ENCODE assay signal across 7 cellular contexts in the genomic region with DNA sequence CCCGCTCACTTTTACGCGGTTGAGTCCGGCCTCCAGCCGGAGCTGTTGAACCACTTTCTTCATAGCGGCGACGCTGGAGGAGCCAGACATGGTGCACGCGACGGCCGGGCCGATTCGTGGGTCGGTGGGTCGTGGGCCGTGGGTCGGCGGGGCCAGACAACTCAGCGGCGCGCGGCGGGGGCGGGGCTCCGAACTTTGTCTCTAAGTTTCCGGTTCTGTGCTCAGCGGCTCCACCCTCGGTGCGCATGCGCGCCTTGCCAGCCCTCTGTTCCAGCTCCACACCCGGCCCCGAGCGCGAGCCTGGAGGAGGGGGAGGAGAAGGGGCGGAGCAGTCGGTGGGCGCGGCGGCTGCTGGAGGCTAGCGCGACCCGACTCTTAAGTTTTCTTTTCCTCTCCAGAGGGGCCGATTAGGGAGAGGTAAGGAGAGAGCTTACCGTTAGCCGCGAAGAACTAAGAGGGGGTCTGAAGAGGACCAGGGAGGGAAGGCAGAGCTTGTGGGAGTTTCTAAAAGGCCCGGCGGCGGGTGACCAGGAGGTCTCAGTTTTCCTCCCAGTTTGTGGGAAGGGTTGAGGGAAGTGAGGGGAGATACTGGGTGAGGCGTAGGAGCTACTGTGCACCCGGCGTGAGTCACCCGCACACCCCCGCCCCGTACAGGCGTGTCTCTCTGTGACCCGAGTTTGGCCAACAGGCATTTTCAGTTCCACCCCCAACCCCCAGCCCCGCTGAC. TPM values are rescaled to one million over a fixed set of nuclear protein-coding genes. Genes with fewer than 3 reads are reported as not detected.
DNase-seq lines count a peak whose midpoint lies in the region; ATAC-seq, FAIRE-seq and TF ChIP-seq lines count a peak whose summit lies in the region.

TSS of gene GNG5 (minus strand) at position 580 of the 727 bp plus-strand sequence. CDS start at position 90, 490 bp downstream.
A gene with protein sequence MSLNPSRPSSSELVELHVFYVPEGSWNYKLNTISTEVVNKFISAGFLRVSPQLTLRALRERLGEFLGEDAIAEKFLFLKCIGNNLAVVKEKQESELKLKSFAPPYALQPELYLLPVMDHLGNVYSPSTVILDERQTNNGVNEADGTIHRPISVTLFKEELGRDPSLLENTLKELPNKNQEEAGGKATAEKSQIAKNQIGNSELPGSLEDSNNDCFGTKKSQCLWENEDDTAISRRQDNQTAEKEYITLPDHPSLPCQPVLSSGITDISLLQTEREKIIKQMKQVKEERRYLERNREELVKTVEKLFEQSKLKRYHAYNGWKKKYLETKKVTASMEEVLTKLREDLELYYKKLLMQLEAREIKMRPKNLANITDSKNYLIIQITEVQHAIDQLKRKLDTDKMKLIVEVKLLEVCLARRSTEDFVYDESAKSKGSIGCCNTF (plus strand): TSS at position 385 of the 727 bp plus-strand sequence. CDS start 9,974 bp downstream, outside the sequence.

- TF ChIP-seq POLR2A in GM18505 (IDR thresholded peaks at IDR 0.05; ENCODE audit: borderline replicate concordance, extremely low read depth, insufficient read depth, insufficient read length) = peak; percentile 86

- WGBS in hepatocyte (ENCODE audit: low lambda C conversion rate, missing lambda C conversion rate) = 3% methylated on average over 39 of the region's 60 CpGs

- no peaks in the 10 kb centered on the region for H3K9me2 ChIP-seq in hepatocyte (replicated peaks; ENCODE audit: insufficient read depth)

- FAIRE-seq in astrocyte (lab: Jason Lieb, UNC) = no peak

- H3K27me3 ChIP-seq in astrocyte (ENCODE audit: insufficient read depth, low read length) (no peaks in the 10 kb centered on the region), hepatocyte (no peaks in the 10 kb centered on the region)

- ATAC-seq in GM18505 (IDR thresholded peaks at IDR 0.05; ENCODE audit: unreplicated experiment) (peak; percentile 88), HG02970 (IDR thresholded peaks at IDR 0.05; ENCODE audit: low FRiP score, unreplicated experiment) (peak; percentile 88)

- H3K79me2 ChIP-seq in astrocyte (ENCODE audit: insufficient read depth, low read length) (peaks cover 55% of the 10 kb centered on the region), hepatocyte (peaks cover 57% of the 10 kb centered on the region)

- TF ChIP-seq CTCF in astrocyte (IDR thresholded peaks at IDR 0.05; ENCODE audit: insufficient read depth, low read depth, low read length) (no peak), hepatocyte (IDR thresholded peaks at IDR 0.05; ENCODE audit: poor library complexity) (no peak)

- peak within 1 kb of the TSS; percentile 95 for H3K9ac ChIP-seq in astrocyte (ENCODE audit: low read length)

- no peaks in the 10 kb centered on the region for H3K27me3 Mint-ChIP-seq in T-helper 2 cell treated with Interferon-gamma antibody and Interleukin-4, amounts not matched to agents 5 μg/mL and 100 μg/mL, for 36 hours (ENCODE audit: low read depth)
- H3K27me3 Mint-ChIP-seq in astrocyte (ENCODE audit: low read depth, unreplicated experiment) = no peaks in the 10 kb centered on the region

- peak within 1 kb of the TSS; percentile 98 for H3K27ac Mint-ChIP-seq in T-helper 2 cell treated with Interferon-gamma antibody and Interleukin-4, amounts not matched to agents 5 μg/mL and 100 μg/mL, for 36 hours
- peak within 1 kb of the TSS; percentile 98 for H3K27ac Mint-ChIP-seq in astrocyte (ENCODE audit: unreplicated experiment)

- H3K4me2 ChIP-seq in astrocyte (ENCODE audit: low read length) (peak within 1 kb of the TSS; percentile 92), hepatocyte (peak within 1 kb of the TSS; percentile 84)

- H3K4me3 Mint-ChIP-seq in T-helper 2 cell treated with Interferon-gamma antibody and Interleukin-4, amounts not matched to agents 5 μg/mL and 100 μg/mL, for 36 hours = peak within 1 kb of the TSS; percentile 93
- peak within 1 kb of the TSS; percentile 98 for H3K4me3 Mint-ChIP-seq in astrocyte (ENCODE audit: unreplicated experiment)

- H3K4me3 ChIP-seq in astrocyte (ENCODE audit: insufficient read depth, low read depth, low read length) = peak within 1 kb of the TSS; percentile 96
- peak within 1 kb of the TSS; percentile 95 for H3K4me3 ChIP-seq in hepatocyte

- peaks cover 29% of the 10 kb centered on the region for H3K4me1 Mint-ChIP-seq in T-helper 2 cell treated with Interferon-gamma antibody and Interleukin-4, amounts not matched to agents 5 μg/mL and 100 μg/mL, for 36 hours (ENCODE audit: low read depth)
- peaks cover 11% of the 10 kb centered on the region for H3K4me1 Mint-ChIP-seq in astrocyte (ENCODE audit: low read depth, unreplicated experiment)

- peaks cover 12% of the 10 kb centered on the region for H3K9me3 Mint-ChIP-seq in T-helper 2 cell treated with Interferon-gamma antibody and Interleukin-4, amounts not matched to agents 5 μg/mL and 100 μg/mL, for 36 hours
- H3K9me3 Mint-ChIP-seq in astrocyte (ENCODE audit: unreplicated experiment) = peaks cover 12% of the 10 kb centered on the region

- peak within 1 kb of the TSS; percentile 87 for H2AFZ ChIP-seq in astrocyte (ENCODE audit: low read depth, low read length)
- peak within 1 kb of the TSS; percentile 69 for H2AFZ ChIP-seq in hepatocyte

- H3K4me1 ChIP-seq in astrocyte (ENCODE audit: insufficient read depth, low read length) (peaks cover 12% of the 10 kb centered on the region), hepatocyte (ENCODE audit: insufficient read depth) (peaks cover 20% of the 10 kb centered on the region)

- peak within 1 kb of the TSS; percentile 97 for H3K27ac ChIP-seq in astrocyte (ENCODE audit: low read depth, low read length)
- H3K27ac ChIP-seq in hepatocyte = peak within 1 kb of the TSS; percentile 98

- DNase-seq in NCI-H187 treated with DMSO at 0.1 percent for 48 hours (lab: John Stamatoyannopoulos, UW) = peak; percentile 39
- peak; percentile 98 for DNase-seq in T-helper 2 cell treated with Interferon-gamma antibody and Interleukin-4, amounts not matched to agents 5 μg/mL and 100 μg/mL, for 36 hours (ENCODE audit: low spot score)
- peak; percentile 88 for DNase-seq in astrocyte (ENCODE audit: low read depth)
- peak; percentile 99 for DNase-seq in hepatocyte (ENCODE audit: low spot score)
- peak; percentile 87 for DNase-seq in renal cortical epithelial cell (ENCODE audit: low read depth)

- peaks cover 29% of the 10 kb centered on the region for H3K36me3 Mint-ChIP-seq in T-helper 2 cell treated with Interferon-gamma antibody and Interleukin-4, amounts not matched to agents 5 μg/mL and 100 μg/mL, for 36 hours (ENCODE audit: low read depth)
- peaks cover 11% of the 10 kb centered on the region for H3K36me3 Mint-ChIP-seq in astrocyte (ENCODE audit: low read depth, unreplicated experiment)

- H3K36me3 ChIP-seq in astrocyte (ENCODE audit: insufficient read depth, low read length) = peaks cover 3% of the 10 kb centered on the region
- no peaks in the 10 kb centered on the region for H3K36me3 ChIP-seq in hepatocyte (replicated peaks; ENCODE audit: insufficient read depth, low read depth)

- no peaks in the 10 kb centered on the region for H3K9me3 ChIP-seq in astrocyte (ENCODE audit: insufficient read depth, low read depth, low read length)
- H3K9me3 ChIP-seq in hepatocyte (ENCODE audit: low read depth) = no peaks in the 10 kb centered on the region

- H4K20me1 ChIP-seq in astrocyte (ENCODE audit: insufficient read depth, low read length) (peaks cover 43% of the 10 kb centered on the region), hepatocyte (ENCODE audit: insufficient read depth, poor library complexity, severe bottlenecking) (peaks cover 36% of the 10 kb centered on the region)

RNA-seq across cellular contexts. Expression of gene GNG5, which starts in this region (rescaled TPM):
- total RNA-seq in astrocyte (178 and 185 TPM in 2 replicates), hepatocyte (131 and 145 TPM in 2 replicates), renal cortical epithelial cell (13.4 and 27.0 TPM in 2 replicates)
- 542 and 573 TPM in 2 replicates for polyA plus RNA-seq in hepatocyte

RNA-seq across cellular contexts. Expression of the second gene that starts in this region (rescaled TPM):
- total RNA-seq in astrocyte (0.41 and 1.4 TPM in 2 replicates), hepatocyte (0.90 and 2.6 TPM in 2 replicates), renal cortical epithelial cell (1.3 TPM in 1 of 2 replicates, not detected in the other)
- polyA plus RNA-seq in hepatocyte = 0.70 and 1.4 TPM in 2 replicates

Comparison
In these comparisons a context has a peak if more than half of its experiments do, and no peak if none do; other contexts are left out.
1. Peak in every context shown above with its lines: DNase-seq, ATAC-seq, H3K4me3 ChIP-seq and H3K27ac ChIP-seq.
2. DNase-seq: peak in every context shown above with its lines; median percentile 99 in hepatocyte; 98 in T-helper 2 cell treated with Interferon-gamma antibody and Interleukin-4, amounts not matched to agents 5 μg/mL and 100 μg/mL, for 36 hours; 88 in astrocyte; 87 in renal cortical epithelial cell; 39 in NCI-H187 treated with DMSO at 0.1 percent for 48 hours.